ENCODE assay signal across 28 cellular contexts in genomic region chr1:54744696-54745095, GRCh38. TPM values are rescaled to one million over a fixed set of nuclear protein-coding genes. Genes with fewer than 3 reads are reported as not detected.
A peak's percentile ranks its signal among the peaks of the same experiment; 100 is the strongest.
DNase-seq lines count a peak whose midpoint lies in the region; ATAC-seq and TF ChIP-seq lines count a peak whose summit lies in the region.
"Had no signal": no experiment of that assay in that cellular context is flagged by ENCODE, and none has a peak within 500 bp of the region (broad histone marks: within the 10 kb centered on the region; RNA-seq: fewer than 3 reads in every experiment).

No MANE protein-coding gene starts in this region.

- H3K27me3 ChIP-seq in heart left ventricle, result no peaks in the 10 kb centered on the region
- H3K27me3 ChIP-seq: BE2C, BLaER1 had no signal

- ATAC-seq in activated CD8-positive, alpha-beta memory T cell treated with anti-CD3 and anti-CD28 coated beads, Interleukin-2, amount 10 ng/mL, durations not matched to agents 7 days and 5 days, result no peak
- ATAC-seq in GM21515 (IDR thresholded peaks at IDR 0.05; ENCODE audit: unreplicated experiment) (no peak), heart left ventricle (no peak)
- ATAC-seq: GM12878 had no signal

- H3K36me3 ChIP-seq in heart left ventricle, result peaks cover 0 to 45% (median 34%) of the 10 kb centered on the region in 9 donors

- peak overlapping the region; percentile 22 for H3K27ac Mint-ChIP-seq in activated CD8-positive, alpha-beta memory T cell treated with anti-CD3 and anti-CD28 coated beads, Interleukin-2, amount 10 ng/mL, durations not matched to agents 7 days and 5 days
- H3K27ac Mint-ChIP-seq: CD8-positive, alpha-beta memory T cell had no signal

- no peak overlapping the region for H3K4me3 Mint-ChIP-seq in activated CD8-positive, alpha-beta memory T cell treated with anti-CD3 and anti-CD28 coated beads, Interleukin-2, amount 10 ng/mL, durations not matched to agents 7 days and 5 days
- H3K4me3 Mint-ChIP-seq: CD4-positive, alpha-beta memory T cell; CD4-positive, CD25-positive, alpha-beta regulatory T cell; CD8-positive, alpha-beta memory T cell had no signal

- CTCF ChIA-PET in activated CD8-positive, alpha-beta memory T cell treated with anti-CD3 and anti-CD28 coated beads, Interleukin-2, amount 10 ng/mL, durations not matched to agents 7 days and 5 days (lab: Charles Lee), result no interaction called here

- no peak for TF ChIP-seq POLR2A in heart left ventricle (IDR thresholded peaks at IDR 0.05)

- no peak overlapping the region for H3K4me3 ChIP-seq in heart left ventricle
- H3K4me3 ChIP-seq: BLaER1, GM12878 had no signal

- peaks cover 10% of the 10 kb centered on the region for H3K36me3 Mint-ChIP-seq in activated CD8-positive, alpha-beta memory T cell treated with anti-CD3 and anti-CD28 coated beads, Interleukin-2, amount 10 ng/mL, durations not matched to agents 7 days and 5 days

- TF ChIP-seq CTCF in GM13977 (IDR thresholded peaks at IDR 0.05; ENCODE audit: extremely low read depth, insufficient read depth, missing control alignments), result no peak
- TF ChIP-seq CTCF in heart left ventricle (IDR thresholded peaks at IDR 0.05), result no peak

- WGBS in heart left ventricle, 4 donors, result 90 to 98% (median 97%) methylated on average over 3 of the region's 3 CpGs; no CpG with 5 or more reads in 1 of the 4 donors

- H3K27me3 Mint-ChIP-seq in activated CD8-positive, alpha-beta memory T cell treated with anti-CD3 and anti-CD28 coated beads, Interleukin-2, amount 10 ng/mL, durations not matched to agents 7 days and 5 days, result no peaks in the 10 kb centered on the region
- H3K27me3 Mint-ChIP-seq: CD4-positive, alpha-beta memory T cell; CD4-positive, CD25-positive, alpha-beta regulatory T cell; CD8-positive, alpha-beta memory T cell had no signal

- intact Hi-C loops in heart left ventricle (cut with DNase I), result no loop called here

- no peaks in the 10 kb centered on the region for H3K4me1 Mint-ChIP-seq in activated CD8-positive, alpha-beta memory T cell treated with anti-CD3 and anti-CD28 coated beads, Interleukin-2, amount 10 ng/mL, durations not matched to agents 7 days and 5 days
- H3K4me1 Mint-ChIP-seq: CD14-positive monocyte; CD4-positive, alpha-beta memory T cell; CD8-positive, alpha-beta memory T cell had no signal

- no peaks in the 10 kb centered on the region for H3K9me3 ChIP-seq in heart left ventricle
- H3K9me3 ChIP-seq: BE2C, BLaER1 had no signal

- in situ Hi-C loops in GM13977 (cut with MboI; ENCODE audit: low pct_unique_long_range_greater_than_20kb, low sequenced_read_pairs, unreplicated experiment), result no loop called here

- H3K4me1 ChIP-seq in heart left ventricle, result no peaks in the 10 kb centered on the region
- H3K4me1 ChIP-seq: BE2C, BLaER1 had no signal

- peak; percentile 2 for DNase-seq in GM13977 (ENCODE audit: low spot score)
- DNase-seq in activated CD8-positive, alpha-beta memory T cell treated with anti-CD3 and anti-CD28 coated beads, Interleukin-2, amount 10 ng/mL, durations not matched to agents 7 days and 5 days, result no peak
- DNase-seq in mesenteric fat pad (ENCODE audit: low spot score), result peak; percentile 88
- DNase-seq in SHP77 treated with DMSO at 0.1 percent for 48 hours (lab: John Stamatoyannopoulos, UW), result no peak
- no peak for DNase-seq in heart left ventricle
- DNase-seq: 8988T; ACHN; BE2C; C1 segment of cervical spinal cord; CD4-positive, alpha-beta memory T cell; CD4-positive, CD25-positive, alpha-beta regulatory T cell; CD8-positive, alpha-beta memory T cell; COR-L47; DMS 273 treated with DMSO at 0.1 percent for 48 hours; DMS153; DMS53; DMS79; DND-41; EL; GDM1 had no signal

- H3K9me3 Mint-ChIP-seq in activated CD8-positive, alpha-beta memory T cell treated with anti-CD3 and anti-CD28 coated beads, Interleukin-2, amount 10 ng/mL, durations not matched to agents 7 days and 5 days (ENCODE audit: low read depth), result no peaks in the 10 kb centered on the region
- H3K9me3 Mint-ChIP-seq: CD14-positive monocyte; CD4-positive, CD25-positive, alpha-beta regulatory T cell; CD8-positive, alpha-beta memory T cell had no signal

- no peak overlapping the region for H3K27ac ChIP-seq in heart left ventricle
- H3K27ac ChIP-seq: BLaER1 had no signal

RNA-seq across cellular contexts. Expression of gene PARS2, which starts 19.6 kb away (rescaled TPM):
- 1 to 10 TPM; 5.0 to 6.4 TPM for total RNA-seq in activated CD8-positive, alpha-beta memory T cell treated with anti-CD3 and anti-CD28 coated beads, Interleukin-2, amount 10 ng/mL, durations not matched to agents 7 days and 5 days
- total RNA-seq in mesenteric fat pad (1.9 TPM), heart left ventricle (1 to 10 TPM; 4.5 to 7.7 (median 5.3) TPM)
- polyA plus RNA-seq in heart left ventricle, result 1 to 10 TPM; 1.7 to 4.5 TPM

RNA-seq across cellular contexts. Expression of gene TTC4, which starts 29.0 kb away (rescaled TPM):
- total RNA-seq in activated CD8-positive, alpha-beta memory T cell treated with anti-CD3 and anti-CD28 coated beads, Interleukin-2, amount 10 ng/mL, durations not matched to agents 7 days and 5 days, result 10 to 100 TPM; 19.6 to 26.3 TPM
- total RNA-seq in mesenteric fat pad (18.1 TPM), heart left ventricle (10 to 100 TPM in 8 of 9 donors, 1 to 10 TPM in 1; 9.5 to 24.0 (median 15.2) TPM)
- 10 to 100 TPM in 1 of 2 donors, 1 to 10 TPM in 1; 9.9 to 24.1 TPM for polyA plus RNA-seq in heart left ventricle

RNA-seq across cellular contexts. Expression of gene TTC22, which starts 56.4 kb away (rescaled TPM):
- total RNA-seq in activated CD8-positive, alpha-beta memory T cell treated with anti-CD3 and anti-CD28 coated beads, Interleukin-2, amount 10 ng/mL, durations not matched to agents 7 days and 5 days, result 10 to 100 TPM in 1 of 2 experiments, 1 to 10 TPM in 1; 9.1 to 17.9 TPM
- total RNA-seq in mesenteric fat pad (not detected), heart left ventricle (1 to 10 TPM in 1 of 9 donors, under 1 TPM in 6, not detected in 2; 0.12 to 2.5 (median 0.29) TPM)
- polyA plus RNA-seq in heart left ventricle, result under 1 TPM; 0.06 to 0.19 TPM
- total RNA-seq: A673, Daoy, G401 had no signal
- polyA plus RNA-seq: AG04450 had no signal

Comparison
In these comparisons a context has a peak if more than half of its experiments do, and no peak if none do; other contexts are left out.
1. DNase-seq: peak in GM13977 (single experiment) and mesenteric fat pad (single experiment); none in activated CD8-positive, alpha-beta memory T cell treated with anti-CD3 and anti-CD28 coated beads, Interleukin-2, amount 10 ng/mL, durations not matched to agents 7 days and 5 days (single experiment), SHP77 treated with DMSO at 0.1 percent for 48 hours (single experiment) and heart left ventricle (0 of 5).